ENCODE assay signal across 1 cellular context in the genomic region with DNA sequence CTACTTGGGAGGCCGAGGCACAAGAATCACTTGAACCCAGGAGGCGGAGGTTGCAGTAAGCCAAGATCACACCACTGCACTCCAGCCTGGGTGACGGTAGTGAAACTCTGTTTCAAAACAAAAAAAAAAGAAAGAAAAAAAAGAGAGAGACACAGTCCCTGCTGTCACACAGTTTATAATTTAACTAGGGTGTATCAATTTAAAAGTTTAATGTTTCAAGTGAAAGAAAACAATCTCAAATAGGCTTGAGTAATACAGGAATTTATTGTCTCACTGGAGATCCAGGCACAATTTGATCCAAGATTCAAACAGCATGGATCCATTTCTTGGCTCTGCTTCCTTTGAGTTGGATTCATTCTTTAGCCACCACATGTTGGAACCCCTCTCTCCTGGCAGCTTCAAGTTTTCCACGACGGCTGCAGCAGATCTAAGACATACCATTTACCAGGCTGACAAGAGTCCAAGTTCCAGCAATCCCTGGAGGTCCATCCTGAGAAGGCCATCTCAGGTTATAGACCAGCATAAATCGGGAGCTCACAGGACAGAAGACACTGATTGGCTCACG.
TF ChIP-seq lines count a peak whose summit lies in the region.

No MANE protein-coding gene starts in this region.

TF ChIP-seq in HepG2, 621 proteins besides CTCF, POLR2A, EP300 and RAD21 (continued from another document):
- TF ChIP-seq, protein P1, sequence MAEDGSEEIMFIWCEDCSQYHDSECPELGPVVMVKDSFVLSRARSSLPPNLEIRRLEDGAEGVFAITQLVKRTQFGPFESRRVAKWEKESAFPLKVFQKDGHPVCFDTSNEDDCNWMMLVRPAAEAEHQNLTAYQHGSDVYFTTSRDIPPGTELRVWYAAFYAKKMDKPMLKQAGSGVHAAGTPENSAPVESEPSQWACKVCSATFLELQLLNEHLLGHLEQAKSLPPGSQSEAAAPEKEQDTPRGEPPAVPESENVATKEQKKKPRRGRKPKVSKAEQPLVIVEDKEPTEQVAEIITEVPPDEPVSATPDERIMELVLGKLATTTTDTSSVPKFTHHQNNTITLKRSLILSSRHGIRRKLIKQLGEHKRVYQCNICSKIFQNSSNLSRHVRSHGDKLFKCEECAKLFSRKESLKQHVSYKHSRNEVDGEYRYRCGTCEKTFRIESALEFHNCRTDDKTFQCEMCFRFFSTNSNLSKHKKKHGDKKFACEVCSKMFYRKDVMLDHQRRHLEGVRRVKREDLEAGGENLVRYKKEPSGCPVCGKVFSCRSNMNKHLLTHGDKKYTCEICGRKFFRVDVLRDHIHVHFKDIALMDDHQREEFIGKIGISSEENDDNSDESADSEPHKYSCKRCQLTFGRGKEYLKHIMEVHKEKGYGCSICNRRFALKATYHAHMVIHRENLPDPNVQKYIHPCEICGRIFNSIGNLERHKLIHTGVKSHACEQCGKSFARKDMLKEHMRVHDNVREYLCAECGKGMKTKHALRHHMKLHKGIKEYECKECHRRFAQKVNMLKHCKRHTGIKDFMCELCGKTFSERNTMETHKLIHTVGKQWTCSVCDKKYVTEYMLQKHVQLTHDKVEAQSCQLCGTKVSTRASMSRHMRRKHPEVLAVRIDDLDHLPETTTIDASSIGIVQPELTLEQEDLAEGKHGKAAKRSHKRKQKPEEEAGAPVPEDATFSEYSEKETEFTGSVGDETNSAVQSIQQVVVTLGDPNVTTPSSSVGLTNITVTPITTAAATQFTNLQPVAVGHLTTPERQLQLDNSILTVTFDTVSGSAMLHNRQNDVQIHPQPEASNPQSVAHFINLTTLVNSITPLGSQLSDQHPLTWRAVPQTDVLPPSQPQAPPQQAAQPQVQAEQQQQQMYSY (CRISPR knock-in tag; IDR thresholded peaks at IDR 0.05) = no peak
- TF ChIP-seq, protein P2, sequence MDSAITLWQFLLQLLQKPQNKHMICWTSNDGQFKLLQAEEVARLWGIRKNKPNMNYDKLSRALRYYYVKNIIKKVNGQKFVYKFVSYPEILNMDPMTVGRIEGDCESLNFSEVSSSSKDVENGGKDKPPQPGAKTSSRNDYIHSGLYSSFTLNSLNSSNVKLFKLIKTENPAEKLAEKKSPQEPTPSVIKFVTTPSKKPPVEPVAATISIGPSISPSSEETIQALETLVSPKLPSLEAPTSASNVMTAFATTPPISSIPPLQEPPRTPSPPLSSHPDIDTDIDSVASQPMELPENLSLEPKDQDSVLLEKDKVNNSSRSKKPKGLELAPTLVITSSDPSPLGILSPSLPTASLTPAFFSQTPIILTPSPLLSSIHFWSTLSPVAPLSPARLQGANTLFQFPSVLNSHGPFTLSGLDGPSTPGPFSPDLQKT (CRISPR knock-in tag; IDR thresholded peaks at IDR 0.05; ENCODE audit: borderline replicate concordance) = no peak
- TF ChIP-seq ZNF496 (CRISPR knock-in tag; IDR thresholded peaks at IDR 0.05; ENCODE audit: insufficient replicate concordance) = no peak
- TF ChIP-seq ZNF251 (CRISPR knock-in tag; IDR thresholded peaks at IDR 0.05) = no peak
- TF ChIP-seq FOSL1 (CRISPR knock-in tag; IDR thresholded peaks at IDR 0.05; ENCODE audit: borderline replicate concordance) = no peak
- no peak for TF ChIP-seq ZNF672 (CRISPR knock-in tag; IDR thresholded peaks at IDR 0.05)
- no peak for TF ChIP-seq ZNF12 (CRISPR knock-in tag; IDR thresholded peaks at IDR 0.05)
- no peak for TF ChIP-seq ZNF30 (CRISPR knock-in tag; IDR thresholded peaks at IDR 0.05)
- TF ChIP-seq ZNF124 (CRISPR knock-in tag; IDR thresholded peaks at IDR 0.05) = no peak
- 0 out of 2 replicates have a peak, but pooled peaks have one; percentile 12 for TF ChIP-seq HNF4A (CRISPR knock-in tag; IDR thresholded peaks at IDR 0.05)
- TF ChIP-seq ZKSCAN1 (IDR thresholded peaks at IDR 0.05; ENCODE audit: low read length) = no peak
- no peak for TF ChIP-seq HCFC1 (IDR thresholded peaks at IDR 0.05; ENCODE audit: low read depth, low read length)
- TF ChIP-seq ZNF430 (CRISPR knock-in tag; IDR thresholded peaks at IDR 0.05) = no peak
- no peak for TF ChIP-seq ISX (CRISPR knock-in tag; conservative IDR thresholded peaks at IDR 0.05)
- TF ChIP-seq ZNF460 (CRISPR knock-in tag; IDR thresholded peaks at IDR 0.05; ENCODE audit: borderline replicate concordance) = no peak
- no peak for TF ChIP-seq ZNF891 (CRISPR knock-in tag; IDR thresholded peaks at IDR 0.05)
- no peak for TF ChIP-seq HIVEP1 (CRISPR knock-in tag; IDR thresholded peaks at IDR 0.05)
- no peak for TF ChIP-seq SPEN (CRISPR knock-in tag; IDR thresholded peaks at IDR 0.05; ENCODE audit: low read depth)
- TF ChIP-seq, protein P3, sequence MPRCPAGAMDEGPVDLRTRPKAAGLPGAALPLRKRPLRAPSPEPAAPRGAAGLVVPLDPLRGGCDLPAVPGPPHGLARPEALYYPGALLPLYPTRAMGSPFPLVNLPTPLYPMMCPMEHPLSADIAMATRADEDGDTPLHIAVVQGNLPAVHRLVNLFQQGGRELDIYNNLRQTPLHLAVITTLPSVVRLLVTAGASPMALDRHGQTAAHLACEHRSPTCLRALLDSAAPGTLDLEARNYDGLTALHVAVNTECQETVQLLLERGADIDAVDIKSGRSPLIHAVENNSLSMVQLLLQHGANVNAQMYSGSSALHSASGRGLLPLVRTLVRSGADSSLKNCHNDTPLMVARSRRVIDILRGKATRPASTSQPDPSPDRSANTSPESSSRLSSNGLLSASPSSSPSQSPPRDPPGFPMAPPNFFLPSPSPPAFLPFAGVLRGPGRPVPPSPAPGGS (CRISPR knock-in tag; IDR thresholded peaks at IDR 0.05) = 0 out of 2 replicates have a peak, but pooled peaks have one; percentile 2
- TF ChIP-seq BCL6 (CRISPR knock-in tag; IDR thresholded peaks at IDR 0.05) = 0 out of 2 replicates have a peak, but pooled peaks have one; percentile 13
- 0 out of 2 replicates have a peak, but pooled peaks have one; percentile 30 for TF ChIP-seq ZNF777 (CRISPR knock-in tag; IDR thresholded peaks at IDR 0.05)
- TF ChIP-seq ZNF75D (CRISPR knock-in tag; IDR thresholded peaks at IDR 0.05; ENCODE audit: borderline replicate concordance) = no peak
- TF ChIP-seq FOXP1 (IDR thresholded peaks at IDR 0.05) = no peak
- no peak for TF ChIP-seq FOXP1 (CRISPR knock-in tag; IDR thresholded peaks at IDR 0.05)
- no peak for TF ChIP-seq MATR3 (CRISPR knock-in tag; IDR thresholded peaks at IDR 0.05)
- no peak for TF ChIP-seq MAFK (conservative IDR thresholded peaks at IDR 0.05 in 1 of 2, IDR thresholded peaks at IDR 0.05 in 1 of 2; ENCODE audit: low read length in 2 of 2)
- TF ChIP-seq ZFY (CRISPR knock-in tag; IDR thresholded peaks at IDR 0.05) = 0 out of 2 replicates have a peak, but pooled peaks have one; percentile 21
- no peak for TF ChIP-seq ZNF326 (CRISPR knock-in tag; IDR thresholded peaks at IDR 0.05; ENCODE audit: borderline replicate concordance)
- TF ChIP-seq, protein P4, sequence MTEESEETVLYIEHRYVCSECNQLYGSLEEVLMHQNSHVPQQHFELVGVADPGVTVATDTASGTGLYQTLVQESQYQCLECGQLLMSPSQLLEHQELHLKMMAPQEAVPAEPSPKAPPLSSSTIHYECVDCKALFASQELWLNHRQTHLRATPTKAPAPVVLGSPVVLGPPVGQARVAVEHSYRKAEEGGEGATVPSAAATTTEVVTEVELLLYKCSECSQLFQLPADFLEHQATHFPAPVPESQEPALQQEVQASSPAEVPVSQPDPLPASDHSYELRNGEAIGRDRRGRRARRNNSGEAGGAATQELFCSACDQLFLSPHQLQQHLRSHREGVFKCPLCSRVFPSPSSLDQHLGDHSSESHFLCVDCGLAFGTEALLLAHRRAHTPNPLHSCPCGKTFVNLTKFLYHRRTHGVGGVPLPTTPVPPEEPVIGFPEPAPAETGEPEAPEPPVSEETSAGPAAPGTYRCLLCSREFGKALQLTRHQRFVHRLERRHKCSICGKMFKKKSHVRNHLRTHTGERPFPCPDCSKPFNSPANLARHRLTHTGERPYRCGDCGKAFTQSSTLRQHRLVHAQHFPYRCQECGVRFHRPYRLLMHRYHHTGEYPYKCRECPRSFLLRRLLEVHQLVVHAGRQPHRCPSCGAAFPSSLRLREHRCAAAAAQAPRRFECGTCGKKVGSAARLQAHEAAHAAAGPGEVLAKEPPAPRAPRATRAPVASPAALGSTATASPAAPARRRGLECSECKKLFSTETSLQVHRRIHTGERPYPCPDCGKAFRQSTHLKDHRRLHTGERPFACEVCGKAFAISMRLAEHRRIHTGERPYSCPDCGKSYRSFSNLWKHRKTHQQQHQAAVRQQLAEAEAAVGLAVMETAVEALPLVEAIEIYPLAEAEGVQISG (CRISPR knock-in tag; IDR thresholded peaks at IDR 0.05) = no peak
- no peak for TF ChIP-seq ZFP36L1 (CRISPR knock-in tag; IDR thresholded peaks at IDR 0.05)
- TF ChIP-seq SAP130 (CRISPR knock-in tag; IDR thresholded peaks at IDR 0.05; ENCODE audit: low read depth) = no peak
- TF ChIP-seq, protein P5, sequence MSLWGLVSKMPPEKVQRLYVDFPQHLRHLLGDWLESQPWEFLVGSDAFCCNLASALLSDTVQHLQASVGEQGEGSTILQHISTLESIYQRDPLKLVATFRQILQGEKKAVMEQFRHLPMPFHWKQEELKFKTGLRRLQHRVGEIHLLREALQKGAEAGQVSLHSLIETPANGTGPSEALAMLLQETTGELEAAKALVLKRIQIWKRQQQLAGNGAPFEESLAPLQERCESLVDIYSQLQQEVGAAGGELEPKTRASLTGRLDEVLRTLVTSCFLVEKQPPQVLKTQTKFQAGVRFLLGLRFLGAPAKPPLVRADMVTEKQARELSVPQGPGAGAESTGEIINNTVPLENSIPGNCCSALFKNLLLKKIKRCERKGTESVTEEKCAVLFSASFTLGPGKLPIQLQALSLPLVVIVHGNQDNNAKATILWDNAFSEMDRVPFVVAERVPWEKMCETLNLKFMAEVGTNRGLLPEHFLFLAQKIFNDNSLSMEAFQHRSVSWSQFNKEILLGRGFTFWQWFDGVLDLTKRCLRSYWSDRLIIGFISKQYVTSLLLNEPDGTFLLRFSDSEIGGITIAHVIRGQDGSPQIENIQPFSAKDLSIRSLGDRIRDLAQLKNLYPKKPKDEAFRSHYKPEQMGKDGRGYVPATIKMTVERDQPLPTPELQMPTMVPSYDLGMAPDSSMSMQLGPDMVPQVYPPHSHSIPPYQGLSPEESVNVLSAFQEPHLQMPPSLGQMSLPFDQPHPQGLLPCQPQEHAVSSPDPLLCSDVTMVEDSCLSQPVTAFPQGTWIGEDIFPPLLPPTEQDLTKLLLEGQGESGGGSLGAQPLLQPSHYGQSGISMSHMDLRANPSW (CRISPR knock-in tag; IDR thresholded peaks at IDR 0.05; ENCODE audit: borderline replicate concordance) = no peak
